ENCODE assay signal across 1 cellular context in the genomic region with DNA sequence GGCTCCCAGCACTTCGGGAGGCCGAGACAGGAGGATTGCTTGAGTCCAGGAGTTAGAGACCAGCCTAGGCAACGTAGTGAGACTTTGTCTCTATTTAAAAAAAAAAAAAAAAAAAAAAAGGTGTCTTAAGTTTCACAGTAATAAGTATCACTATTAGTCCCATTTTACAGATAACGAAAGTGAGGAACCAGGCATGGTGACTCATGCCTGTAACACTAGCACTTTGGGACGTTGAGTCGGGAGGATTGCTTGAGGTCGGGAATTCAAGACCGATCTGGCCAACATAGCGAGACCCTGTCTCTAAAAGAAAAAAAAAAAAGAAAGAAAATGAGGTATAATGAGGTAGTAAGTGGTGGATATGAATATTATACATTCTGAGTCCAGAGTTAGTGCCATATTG.
TF ChIP-seq lines count a peak whose summit lies in the region.

No MANE protein-coding gene starts in this region.

TF ChIP-seq in GM12891, 5 proteins besides CTCF, POLR2A, EP300 and RAD21 (continued from another document):
- TF ChIP-seq PAX5 (IDR thresholded peaks at IDR 0.05; ENCODE audit: insufficient read depth, low read length, severe bottlenecking), result no peak
